1 cellular context compared by ENCODE assay signal in genomic region chr19:54415901-54416621, GRCh38.
TF ChIP-seq lines count a peak whose summit lies in the region.

No MANE protein-coding gene starts in this region.

TF ChIP-seq in endothelial cell of umbilical vein, 7 proteins besides CTCF, POLR2A, EP300 and RAD21:
- TF ChIP-seq FOS (IDR thresholded peaks at IDR 0.05; ENCODE audit: borderline replicate concordance, insufficient read depth, low read length) (no peak), EZH2 (IDR thresholded peaks at IDR 0.05; ENCODE audit: borderline replicate concordance, low read depth, low read length, severe bottlenecking) (peak; percentile 78), GATA2 (IDR thresholded peaks at IDR 0.05; ENCODE audit: insufficient read depth, insufficient read length, low read depth, low read length) (no peak), POLR2AphosphoS5 (IDR thresholded peaks at IDR 0.05; ENCODE audit: insufficient read depth, low read depth, low read length) (no peak)
